ENCODE assay signal across 20 cellular contexts in the genomic region with DNA sequence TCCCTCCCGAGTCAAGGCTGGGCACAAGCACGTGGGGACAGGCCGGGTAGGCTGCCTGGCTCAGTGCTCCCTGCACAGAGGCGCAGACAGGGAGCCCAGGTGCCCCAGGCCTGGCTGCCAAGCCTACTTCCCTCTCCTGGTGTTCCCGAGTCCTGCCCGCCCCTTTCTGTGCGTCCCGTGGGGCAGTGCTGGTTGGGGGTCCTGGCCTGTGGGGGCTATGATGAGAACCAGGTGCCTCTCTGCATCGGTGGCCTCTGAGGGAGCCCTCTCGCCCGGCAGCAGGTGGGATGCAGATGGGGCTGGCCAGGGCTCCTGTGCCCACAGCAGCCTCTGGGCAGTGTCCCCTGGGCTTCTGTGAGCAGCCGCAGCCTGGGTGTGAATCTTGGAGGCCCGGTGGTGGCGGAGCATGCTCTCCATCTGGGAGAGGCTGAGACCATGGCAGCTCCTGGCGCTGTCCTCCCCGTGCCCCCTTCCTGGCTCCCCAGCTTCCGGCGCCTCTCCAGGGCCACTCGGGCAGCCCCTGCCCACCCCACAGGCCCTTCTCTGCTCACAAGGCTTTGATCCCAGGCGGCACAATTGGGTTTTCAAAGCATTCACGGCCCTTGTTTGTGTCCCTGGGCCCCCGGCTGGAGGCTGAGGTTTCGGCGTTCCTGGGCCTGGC.
"Had no signal": no experiment of that assay in that cellular context is flagged by ENCODE, and none has a peak within 500 bp of the region (broad histone marks: within the 10 kb centered on the region; RNA-seq: fewer than 3 reads in every experiment).

No MANE protein-coding gene starts in this region.

- H3K36me3 Mint-ChIP-seq: naive B cell, type B pancreatic cell had no signal

- DNase-seq: activated CD4-positive, alpha-beta T cell treated with anti-CD3 and anti-CD28 coated beads, Interleukin-2, amount 50 U/mL, for 1 hour; activated CD4-positive, CD25-positive, alpha-beta regulatory T cell treated with anti-CD3 and anti-CD28 coated beads, Interleukin-2, amount 50 U/mL, for 72 hours; activated CD8-positive, alpha-beta memory T cell treated with anti-CD3 and anti-CD28 coated beads, Interleukin-2, amount 50 U/mL, for 4 hours; activated naive CD4-positive, alpha-beta T cell treated with anti-CD3 and anti-CD28 coated beads for 36 hours; activated T-cell treated with anti-CD3 and anti-CD28 coated beads, Interleukin-2, amount 50 U/mL, for 4 hours; body of pancreas; dermis blood vessel endothelial cell; foreskin fibroblast; mesenchymal stem cell; mucosa of descending colon; naive B cell; pancreas; stimulated activated CD4-positive, alpha-beta T cell treated with anti-CD3 and anti-CD28 coated beads, Interleukin-4, amount 100 ng/mL, for 1 hour; T-helper 1 cell; T-helper 9 cell; testis had no signal

- H3K4me3 ChIP-seq: body of pancreas, mucosa of descending colon, pancreas, smooth muscle cell, testis had no signal

- FAIRE-seq: pancreas had no signal

- ATAC-seq: activated T-cell treated with anti-CD3 and anti-CD28 coated beads, Interleukin-2, amount 50 U/mL, for 4 hours; body of pancreas; mucosa of descending colon; pancreas; sciatic nerve had no signal

- H3K27me3 Mint-ChIP-seq: naive B cell, type B pancreatic cell had no signal

- H3K36me3 ChIP-seq: pancreas had no signal

- H3K4me2 ChIP-seq: smooth muscle cell had no signal

- H3K27me3 ChIP-seq: body of pancreas, pancreas, testis had no signal

- H3K9me3 ChIP-seq: body of pancreas, mucosa of descending colon, pancreas, testis had no signal

- H3K4me3 Mint-ChIP-seq: activated naive CD4-positive, alpha-beta T cell treated with anti-CD3 and anti-CD28 coated beads for 36 hours; activated T-cell treated with anti-CD3 and anti-CD28 coated beads, Interleukin-2, amount 50 U/mL, for 4 hours; naive B cell; type B pancreatic cell had no signal

- H3K9me3 Mint-ChIP-seq: activated naive CD4-positive, alpha-beta T cell treated with anti-CD3 and anti-CD28 coated beads for 36 hours; activated T-cell treated with anti-CD3 and anti-CD28 coated beads, Interleukin-2, amount 50 U/mL, for 4 hours; naive B cell; type B pancreatic cell had no signal

- H3K27ac ChIP-seq: body of pancreas, epithelial cell of prostate, pancreas, testis had no signal

- H3K27ac Mint-ChIP-seq: activated naive CD4-positive, alpha-beta T cell treated with anti-CD3 and anti-CD28 coated beads for 36 hours; naive B cell; type B pancreatic cell had no signal
